Comparison of ENCODE assay signal across 8 cellular contexts in genomic region chr6:13711726-13712484, GRCh38. TPM values are rescaled to one million over a fixed set of nuclear protein-coding genes. Genes with fewer than 3 reads are reported as not detected.
DNase-seq lines count a peak whose midpoint lies in the region; ATAC-seq, FAIRE-seq and TF ChIP-seq lines count a peak whose summit lies in the region.

Gene RANBP9 (minus strand): TSS chr6:13711835. CDS start chr6:13711505, 330 bp downstream.

- intact Hi-C loops in adrenal gland (cut with DNase I) = loop anchor here (5.0 kb wide), 2 partner anchors 90 to 95 kb away; partner anchors contain the start of gene NOL7 (in 1 of the 2)
- intact Hi-C loops in heart right ventricle (cut with DNase I) = loop anchor here in 9 of 10 donors (2.0 to 10.0 kb wide), 10 partner anchors 50 to 103 kb away; partner anchors contain the start of genes NOL7 (in 3 of the 9) and MCUR1 (in 2 of the 9)
- intact Hi-C loops in upper lobe of right lung (cut with DNase I) = no loop called here

- H3K27me3 Mint-ChIP-seq in progenitor cell of endocrine pancreas = no peaks in the 10 kb centered on the region

- H3K4me1 Mint-ChIP-seq in progenitor cell of endocrine pancreas (ENCODE audit: low read depth) = peaks cover 31% of the 10 kb centered on the region

- H3K4me3 Mint-ChIP-seq in progenitor cell of endocrine pancreas (ENCODE audit: low read depth) = peak within 1 kb of the TSS; percentile 95

- 0 to 2% (median 0%) methylated on average over 17 to 98 of the region's 102 CpGs for WGBS in adrenal gland, 4 donors
- 0% methylated on average over 81 to 101 of the region's 102 CpGs for WGBS in heart right ventricle, 2 donors

- peak; percentile 97 for FAIRE-seq in GM12892 (lab: Jason Lieb, UNC)

- TF ChIP-seq POLR2A in GM12892 (IDR thresholded peaks at IDR 0.05; ENCODE audit: low read depth, low read length) (peak; percentile 82), adrenal gland (IDR thresholded peaks at IDR 0.05) (peak; percentile 6 to 78)

- H3K36me3 ChIP-seq in adrenal gland (replicated peaks in 1 of 2) = no peaks in the 10 kb centered on the region
- H3K36me3 ChIP-seq in heart right ventricle = no peaks in the 10 kb centered on the region
- no peaks in the 10 kb centered on the region for H3K36me3 ChIP-seq in upper lobe of right lung

- H3K27ac ChIP-seq in adrenal gland = peak within 1 kb of the TSS; percentile 64 to 95 (median 93)
- peak within 1 kb of the TSS; percentile 88 to 96 (median 93) for H3K27ac ChIP-seq in heart right ventricle
- peak within 1 kb of the TSS; percentile 94 for H3K27ac ChIP-seq in upper lobe of right lung

- DNase-seq in GM12892 (ENCODE audit: insufficient read length) = peak; percentile 70
- DNase-seq in NCI-H1417 treated with DMSO at 0.1 percent for 48 hours (lab: John Stamatoyannopoulos, UW) = peak; percentile 66
- DNase-seq in T-helper 1 cell = peak; percentile 74 to 92 (median 82)
- peak; percentile 85 to 92 (median 88) for DNase-seq in adrenal gland
- peak; percentile 88 to 89 for DNase-seq in heart right ventricle
- DNase-seq in progenitor cell of endocrine pancreas (ENCODE audit: low spot score, unreplicated experiment) = peak; percentile 78
- DNase-seq in upper lobe of right lung = peak; percentile 95

- peaks cover 4% of the 10 kb centered on the region for H3K9me3 Mint-ChIP-seq in progenitor cell of endocrine pancreas (ENCODE audit: low read depth)

- H3K4me3 ChIP-seq in adrenal gland = peak within 1 kb of the TSS; percentile 88 to 93 (median 90)
- H3K4me3 ChIP-seq in heart right ventricle = peak within 1 kb of the TSS; percentile 57 to 88 (median 82)
- H3K4me3 ChIP-seq in upper lobe of right lung = peak within 1 kb of the TSS; percentile 67

- H3K36me3 Mint-ChIP-seq in progenitor cell of endocrine pancreas (ENCODE audit: insufficient read depth) = peaks cover 6% of the 10 kb centered on the region

- H3K27me3 ChIP-seq in adrenal gland (no peaks in the 10 kb centered on the region), heart right ventricle (no peaks in the 10 kb centered on the region), upper lobe of right lung (no peaks in the 10 kb centered on the region)

- TF ChIP-seq CTCF in adrenal gland (IDR thresholded peaks at IDR 0.05) (peak in 1 of 6 experiments; percentile 2), heart right ventricle (IDR thresholded peaks at IDR 0.05) (peak in 1 of 9 donors; percentile 4), progenitor cell of endocrine pancreas (IDR thresholded peaks at IDR 0.05; ENCODE audit: unreplicated experiment) (no peak), upper lobe of right lung (IDR thresholded peaks at IDR 0.05) (no peak)

- H3K9me3 ChIP-seq in adrenal gland (replicated peaks in 1 of 3) (no peaks in the 10 kb centered on the region), heart right ventricle (peaks cover 0 to 1% (median 0%) of the 10 kb centered on the region in 11 donors), upper lobe of right lung (no peaks in the 10 kb centered on the region)

- ATAC-seq in HG02763 (IDR thresholded peaks at IDR 0.05; ENCODE audit: unreplicated experiment) (peak; percentile 79), heart right ventricle (peak; percentile 92 to 97 (median 94)), upper lobe of right lung (peak; percentile 93)

- H3K27ac Mint-ChIP-seq in progenitor cell of endocrine pancreas = peak within 1 kb of the TSS; percentile 99

- H3K4me1 ChIP-seq in adrenal gland (replicated peaks in 1 of 2) = peaks cover 16 to 20% of the 10 kb centered on the region in 2 donors
- peaks cover 0 to 43% (median 36%) of the 10 kb centered on the region in 9 donors for H3K4me1 ChIP-seq in heart right ventricle
- H3K4me1 ChIP-seq in upper lobe of right lung = peaks cover 23% of the 10 kb centered on the region

RNA-seq across cellular contexts. Expression of gene RANBP9, which starts in this region (rescaled TPM):
- polyA plus RNA-seq in GM12892 (2012; ENCODE audit: missing spikeins) = 23.9 TPM
- total RNA-seq in adrenal gland (10 to 100 TPM; 30.8 to 63.1 (median 37.9) TPM), heart right ventricle (10 to 100 TPM; 29.4 to 41.6 (median 35.9) TPM), progenitor cell of endocrine pancreas (58.4 and 59.7 TPM in 2 replicates), upper lobe of right lung (38.5 TPM)
- polyA plus RNA-seq in adrenal gland (10 to 100 TPM; 20.1 to 57.7 (median 26.4) TPM), heart right ventricle (10 to 100 TPM; 10.0 to 17.2 TPM)

Comparison
In these comparisons a context has a peak if more than half of its experiments do, and no peak if none do; other contexts are left out.
1. Peak in every context shown above with its lines: DNase-seq, ATAC-seq, H3K4me3 ChIP-seq and H3K27ac ChIP-seq.